Comparison of ENCODE assay signal across 18 cellular contexts in the genomic region with DNA sequence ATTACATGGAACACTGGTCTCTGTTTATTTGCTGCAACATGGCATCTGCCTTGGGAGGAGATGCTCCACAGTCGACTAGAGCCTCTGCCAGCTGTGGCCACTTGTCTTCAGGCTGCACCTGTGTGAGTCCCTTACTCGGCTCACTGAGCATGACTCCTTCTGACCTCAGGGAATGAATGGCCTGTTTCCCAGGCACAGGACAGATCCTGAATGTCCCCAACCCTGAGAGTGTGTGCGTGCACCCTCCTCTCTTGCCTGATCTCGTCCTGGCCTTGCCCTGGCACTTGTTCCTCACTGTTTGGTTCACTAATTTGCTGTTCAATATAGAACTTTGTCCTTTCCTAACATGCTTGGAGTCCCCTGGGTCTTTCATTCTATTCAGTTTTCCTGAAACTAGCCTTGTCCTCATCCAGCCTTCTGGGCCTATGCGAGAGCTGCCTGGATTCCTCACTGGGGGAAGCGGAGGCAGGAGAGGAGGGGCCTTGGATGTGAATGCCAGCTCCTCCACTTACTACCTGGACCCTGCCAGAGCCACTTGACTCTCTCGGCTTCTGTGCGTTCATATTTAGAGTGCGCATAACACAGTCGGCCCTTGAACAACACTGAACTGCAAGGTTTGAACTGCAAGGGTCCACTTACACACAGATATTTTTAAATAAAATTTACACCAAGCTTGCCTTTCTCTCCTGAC.
DNase-seq lines count a peak whose midpoint lies in the region; ATAC-seq and TF ChIP-seq lines count a peak whose summit lies in the region.
"Had no signal": no experiment of that assay in that cellular context is flagged by ENCODE, and none has a peak within 500 bp of the region (broad histone marks: within the 10 kb centered on the region; RNA-seq: fewer than 3 reads in every experiment).

No MANE protein-coding gene starts in this region.

- peaks cover 35% of the 10 kb centered on the region for H3K4me1 Mint-ChIP-seq in osteocyte (ENCODE audit: unreplicated experiment)
- H3K4me1 Mint-ChIP-seq: activated naive CD4-positive, alpha-beta T cell treated with anti-CD3 and anti-CD28 coated beads, Interleukin-2, amount 50 U/mL, for 24 hours had no signal

- peaks cover 0 to 2% of the 10 kb centered on the region in 2 donors for H3K4me1 ChIP-seq in right atrium auricular region
- H3K4me1 ChIP-seq: body of pancreas had no signal

- ATAC-seq in HG02588 (IDR thresholded peaks at IDR 0.05; ENCODE audit: unreplicated experiment) (no peak), HG03280 (IDR thresholded peaks at IDR 0.05; ENCODE audit: unreplicated experiment) (no peak)
- ATAC-seq: body of pancreas had no signal

- no peak overlapping the region for H3K27ac Mint-ChIP-seq in osteocyte (ENCODE audit: unreplicated experiment)
- H3K27ac Mint-ChIP-seq: activated naive CD4-positive, alpha-beta T cell treated with anti-CD3 and anti-CD28 coated beads, Interleukin-2, amount 50 U/mL, for 24 hours had no signal

- H3K27me3 ChIP-seq in right atrium auricular region = no peaks in the 10 kb centered on the region
- H3K27me3 ChIP-seq: body of pancreas had no signal

- no peaks in the 10 kb centered on the region for H3K27me3 Mint-ChIP-seq in osteocyte (ENCODE audit: unreplicated experiment)
- H3K27me3 Mint-ChIP-seq: activated naive CD4-positive, alpha-beta T cell treated with anti-CD3 and anti-CD28 coated beads, Interleukin-2, amount 50 U/mL, for 24 hours had no signal

- H3K4me3 Mint-ChIP-seq in osteocyte (ENCODE audit: unreplicated experiment) = no peak overlapping the region
- H3K4me3 Mint-ChIP-seq: activated naive CD4-positive, alpha-beta T cell treated with anti-CD3 and anti-CD28 coated beads, Interleukin-2, amount 50 U/mL, for 24 hours; dendritic cell treated with granulocyte-macrophage colony-stimulating factor and Interleukin-4, amounts not matched to agents 40 ng/mL and 50 ng/mL, for 4 days had no signal

- DNase-seq in DMS53 (lab: John Stamatoyannopoulos, UW) (peak; percentile 93), NCI-H1694 treated with DMSO at 0.1 percent for 48 hours (lab: John Stamatoyannopoulos, UW) (peak; percentile 62), osteocyte (ENCODE audit: extremely low spot score, unreplicated experiment) (peak; percentile 67), right atrium auricular region (ENCODE audit: low spot score) (no peak)
- DNase-seq in stimulated activated CD4-positive, alpha-beta T cell treated with anti-CD3 and anti-CD28 coated beads, Interleukin-2, amount 100 ng/mL, for 48 hours = no peak
- DNase-seq: activated CD4-positive, alpha-beta T cell treated with anti-CD3 and anti-CD28 coated beads, Interleukin-2, amount 50 U/mL, for 4 hours; activated T-cell treated with anti-CD3 and anti-CD28 coated beads, Interleukin-2, amount 50 U/mL, for 1 hour; AML-193; body of pancreas; left ventricle myocardium superior; NCI-H1436; RPMI8226 had no signal

- H3K27ac ChIP-seq in VCaP = peak overlapping the region; percentile 27
- H3K27ac ChIP-seq in right atrium auricular region = no peak overlapping the region
- H3K27ac ChIP-seq: body of pancreas had no signal

- no peak overlapping the region for H3K4me3 ChIP-seq in right atrium auricular region
- H3K4me3 ChIP-seq: body of pancreas, smooth muscle cell had no signal

- no peak for TF ChIP-seq CTCF in VCaP (conservative IDR thresholded peaks at IDR 0.05)
- TF ChIP-seq CTCF in osteocyte (IDR thresholded peaks at IDR 0.05) = no peak
- TF ChIP-seq CTCF in right atrium auricular region (IDR thresholded peaks at IDR 0.05) = no peak

- H3K9me3 Mint-ChIP-seq in osteocyte (ENCODE audit: unreplicated experiment) = no peaks in the 10 kb centered on the region
- H3K9me3 Mint-ChIP-seq: activated naive CD4-positive, alpha-beta T cell treated with anti-CD3 and anti-CD28 coated beads, Interleukin-2, amount 50 U/mL, for 24 hours; dendritic cell treated with granulocyte-macrophage colony-stimulating factor and Interleukin-4, amounts not matched to agents 40 ng/mL and 50 ng/mL, for 4 days had no signal

- H3K9me3 ChIP-seq in right atrium auricular region = no peaks in the 10 kb centered on the region
- H3K9me3 ChIP-seq: body of pancreas had no signal

- no peaks in the 10 kb centered on the region for H3K36me3 ChIP-seq in right atrium auricular region

- no peaks in the 10 kb centered on the region for H3K36me3 Mint-ChIP-seq in osteocyte (ENCODE audit: unreplicated experiment)
- H3K36me3 Mint-ChIP-seq: activated naive CD4-positive, alpha-beta T cell treated with anti-CD3 and anti-CD28 coated beads, Interleukin-2, amount 50 U/mL, for 24 hours had no signal

Comparison
In these comparisons a context has a peak if more than half of its experiments do, and no peak if none do; other contexts are left out.
1. DNase-seq: peak in DMS53 (single experiment), NCI-H1694 treated with DMSO at 0.1 percent for 48 hours (single experiment) and osteocyte (single experiment); none in right atrium auricular region (single experiment) and stimulated activated CD4-positive, alpha-beta T cell treated with anti-CD3 and anti-CD28 coated beads, Interleukin-2, amount 100 ng/mL, for 48 hours (0 of 2).